14 cellular contexts compared by ENCODE assay signal in genomic region chr12:113302925-113303640, GRCh38. TPM values are rescaled to one million over a fixed set of nuclear protein-coding genes. Genes with fewer than 3 reads are reported as not detected.
DNase-seq lines count a peak whose midpoint lies in the region; ATAC-seq lines count a peak whose summit lies in the region.
"Had no signal": no experiment of that assay in that cellular context is flagged by ENCODE, and none has a peak within 500 bp of the region (broad histone marks: within the 10 kb centered on the region; RNA-seq: fewer than 3 reads in every experiment).

No MANE protein-coding gene starts in this region.

- peak; percentile 60 for ATAC-seq in naive thymus-derived CD4-positive, alpha-beta T cell
- no peak for ATAC-seq in GM18873 (IDR thresholded peaks at IDR 0.05; ENCODE audit: low FRiP score, unreplicated experiment)
- ATAC-seq: gastroesophageal sphincter, HCT116, left lung had no signal

- H3K4me3 Mint-ChIP-seq in IgD-negative memory B cell = peak overlapping the region in 1 of 4 donors; percentile 71
- peak overlapping the region; percentile 14 to 63 (median 38) for H3K4me3 Mint-ChIP-seq in naive thymus-derived CD4-positive, alpha-beta T cell

- DNase-seq in NOMO-1 treated with DMSO at 0.1 percent for 48 hours (lab: John Stamatoyannopoulos, UW; ENCODE audit: unreplicated experiment) (peak; percentile 12), NOMO-1 treated with dmso at 0.1 percent for 144 hours (lab: John Stamatoyannopoulos, UW; ENCODE audit: unreplicated experiment) (no peak), UCSD-AML1 (lab: John Stamatoyannopoulos, UW; ENCODE audit: unreplicated experiment) (peak; percentile 79), kidney tubule cell (ENCODE audit: low spot score) (no peak), amniotic stem cell (lab: John Stamatoyannopoulos, UW) (no peak)
- peak in 4 of 9 donors; percentile 28 to 51 (median 33) for DNase-seq in naive thymus-derived CD4-positive, alpha-beta T cell
- DNase-seq: activated T-cell treated with anti-CD3 and anti-CD28 coated beads for 4 hours, NCI-H1694 had no signal

- H3K36me3 ChIP-seq in naive thymus-derived CD4-positive, alpha-beta T cell (ENCODE audit: control insufficient read depth in 2 of 3, insufficient read depth in 3 of 3, low read length in 3 of 3) = peaks cover 0 to 73% (median 6%) of the 10 kb centered on the region in 3 experiments
- H3K36me3 ChIP-seq: SJSA1 had no signal

- peak overlapping the region; percentile 3 to 69 (median 16) for H3K27ac Mint-ChIP-seq in IgD-negative memory B cell
- peak overlapping the region; percentile 26 to 89 (median 83) for H3K27ac Mint-ChIP-seq in naive thymus-derived CD4-positive, alpha-beta T cell

- no peaks in the 10 kb centered on the region for H3K27me3 Mint-ChIP-seq in IgD-negative memory B cell
- no peaks in the 10 kb centered on the region for H3K27me3 Mint-ChIP-seq in naive thymus-derived CD4-positive, alpha-beta T cell

- POLR2A ChIA-PET in naive thymus-derived CD4-positive, alpha-beta T cell (lab: Charles Lee) = interaction anchor here (0.6 kb wide), 2 partner anchors 44 to 1331 kb away, joined by 4 read pairs; no protein-coding TSS in a partner anchor

- H3K9me3 Mint-ChIP-seq in IgD-negative memory B cell = no peaks in the 10 kb centered on the region
- peaks cover 0 to 4% (median 0%) of the 10 kb centered on the region in 11 donors for H3K9me3 Mint-ChIP-seq in naive thymus-derived CD4-positive, alpha-beta T cell

- H3K27me3 ChIP-seq in naive thymus-derived CD4-positive, alpha-beta T cell (ENCODE audit: control insufficient read depth in 2 of 2, insufficient read depth in 2 of 2, low read length in 2 of 2) = no peaks in the 10 kb centered on the region
- H3K27me3 ChIP-seq: gastroesophageal sphincter, left lung, SJSA1 had no signal

- intact Hi-C loops in naive thymus-derived CD4-positive, alpha-beta T cell (cut with micrococcal nuclease) = loop anchor here in 1 of 2 donors (2.0 to 5.0 kb wide), 2 partner anchors 71 to 106 kb away; no protein-coding TSS in a partner anchor

- H3K36me3 Mint-ChIP-seq in IgD-negative memory B cell = peaks cover 3% of the 10 kb centered on the region
- H3K36me3 Mint-ChIP-seq in naive thymus-derived CD4-positive, alpha-beta T cell = peaks cover 11 to 34% (median 20%) of the 10 kb centered on the region in 5 donors

- H3K4me1 ChIP-seq in naive thymus-derived CD4-positive, alpha-beta T cell (ENCODE audit: control insufficient read depth in 2 of 2, insufficient read depth in 2 of 2, low read length in 2 of 2) = peaks cover 0 to 14% of the 10 kb centered on the region in 2 donors

- CTCF ChIA-PET in naive thymus-derived CD4-positive, alpha-beta T cell (lab: Charles Lee) = no interaction called here

- peaks cover 0 to 13% (median 4%) of the 10 kb centered on the region in 3 donors for H3K4me1 Mint-ChIP-seq in IgD-negative memory B cell
- H3K4me1 Mint-ChIP-seq in naive thymus-derived CD4-positive, alpha-beta T cell = peaks cover 12 to 24% (median 18%) of the 10 kb centered on the region in 7 donors

- H3K27ac ChIP-seq in naive thymus-derived CD4-positive, alpha-beta T cell (ENCODE audit: low read depth, low read length) = peak overlapping the region; percentile 49
- H3K27ac ChIP-seq: gastroesophageal sphincter, left lung, SJSA1 had no signal

- no peaks in the 10 kb centered on the region for H3K9me3 ChIP-seq in naive thymus-derived CD4-positive, alpha-beta T cell (ENCODE audit: control insufficient read depth in 2 of 3, low read length in 3 of 3)
- H3K9me3 ChIP-seq: gastroesophageal sphincter, left lung, SJSA1 had no signal

- no peak overlapping the region for H3K4me3 ChIP-seq in naive thymus-derived CD4-positive, alpha-beta T cell (ENCODE audit: low read length)
- H3K4me3 ChIP-seq: gastroesophageal sphincter, left lung, SJSA1 had no signal

RNA-seq across cellular contexts. Expression of gene SLC8B1, which starts 31.8 kb away (rescaled TPM):
- 12.1 TPM for polyA plus RNA-seq in IgD-negative memory B cell
- 100 to 1,000 TPM in 4 of 5 experiments, 10 to 100 TPM in 1; 40.9 to 169 (median 140) TPM for total RNA-seq in naive thymus-derived CD4-positive, alpha-beta T cell
- polyA plus RNA-seq in naive thymus-derived CD4-positive, alpha-beta T cell = 100 to 1,000 TPM in 1 of 2 donors, 10 to 100 TPM in 1; 68.1 to 144 TPM

RNA-seq across cellular contexts. Expression of gene PLBD2, which starts 55.3 kb away (rescaled TPM):
- 7.1 TPM for polyA plus RNA-seq in IgD-negative memory B cell
- 10 to 100 TPM; 13.2 to 25.4 (median 14.9) TPM for total RNA-seq in naive thymus-derived CD4-positive, alpha-beta T cell
- 10 to 100 TPM in 1 of 2 donors, 1 to 10 TPM in 1; 7.8 to 10.6 TPM for polyA plus RNA-seq in naive thymus-derived CD4-positive, alpha-beta T cell

Comparison
In these comparisons a context has a peak if more than half of its experiments do, and no peak if none do; other contexts are left out.
1. DNase-seq: peak in NOMO-1 treated with DMSO at 0.1 percent for 48 hours (single experiment) and UCSD-AML1 (single experiment); none in NOMO-1 treated with dmso at 0.1 percent for 144 hours (single experiment), kidney tubule cell (single experiment) and amniotic stem cell (single experiment).